Comparison of ENCODE assay signal across 33 cellular contexts in genomic region chr2:960064-960736, GRCh38. TPM values are rescaled to one million over a fixed set of nuclear protein-coding genes. Genes with fewer than 3 reads are reported as not detected.
DNase-seq lines count a peak whose midpoint lies in the region; ATAC-seq and TF ChIP-seq lines count a peak whose summit lies in the region.
"Had no signal": no experiment of that assay in that cellular context is flagged by ENCODE, and none has a peak within 500 bp of the region (broad histone marks: within the 10 kb centered on the region; RNA-seq: fewer than 3 reads in every experiment).

No MANE protein-coding gene starts in this region.

- H3K79me2 ChIP-seq in GM23338 (replicated peaks; ENCODE audit: insufficient read depth) = peaks cover 92% of the 10 kb centered on the region

- no peak overlapping the region for H3K9ac ChIP-seq in BLaER1 treated with 17β-estradiol and CSF1 and Interleukin-3, amounts not matched to agents 10 nM and 100 nM

- H3K27ac ChIP-seq in BLaER1 treated with 17β-estradiol and CSF1 and Interleukin-3, amounts not matched to agents 10 nM and 100 nM = no peak overlapping the region
- no peak overlapping the region for H3K27ac ChIP-seq in GM23338 (ENCODE audit: low read depth)
- H3K27ac ChIP-seq in esophagus muscularis mucosa (replicated peaks in 1 of 4) = no peak overlapping the region
- H3K27ac ChIP-seq in A673 (ENCODE audit: low read depth, low read length, poor library complexity, severe bottlenecking) = no peak overlapping the region
- H3K27ac ChIP-seq in prostate gland = no peak overlapping the region
- H3K27ac ChIP-seq in stomach = no peak overlapping the region
- H3K27ac ChIP-seq: esophagus squamous epithelium, foreskin keratinocyte, neutrophil, tibial artery had no signal

- TF ChIP-seq CTCF in GM23338 (conservative IDR thresholded peaks at IDR 0.05; ENCODE audit: low read depth in 2 of 2) = no peak
- TF ChIP-seq CTCF in esophagus muscularis mucosa (IDR thresholded peaks at IDR 0.05) = no peak
- TF ChIP-seq CTCF in A673 (conservative IDR thresholded peaks at IDR 0.05; ENCODE audit: low read depth, low read length) = no peak
- TF ChIP-seq CTCF in prostate gland (IDR thresholded peaks at IDR 0.05) = no peak
- no peak for TF ChIP-seq CTCF in stomach (IDR thresholded peaks at IDR 0.05)

- H3K36me3 Mint-ChIP-seq in GM23338 (ENCODE audit: low read depth) = no peaks in the 10 kb centered on the region
- H3K36me3 Mint-ChIP-seq in activated naive CD4-positive, alpha-beta T cell treated with anti-CD3 and anti-CD28 coated beads, Interleukin-2, amount 10 ng/mL, durations not matched to agents 7 days and 5 days = no peaks in the 10 kb centered on the region
- H3K36me3 Mint-ChIP-seq: activated CD4-positive, alpha-beta memory T cell treated with anti-CD3 and anti-CD28 coated beads for 36 hours had no signal

- H3K4me1 ChIP-seq in BLaER1 treated with 17β-estradiol and CSF1 and Interleukin-3, amounts not matched to agents 10 nM and 100 nM = peaks cover 7 to 18% (median 13%) of the 10 kb centered on the region in 10 experiments; a peak in 19 of 20 replicates
- peaks cover 45% of the 10 kb centered on the region for H3K4me1 ChIP-seq in GM23338 (ENCODE audit: insufficient read depth)
- no peaks in the 10 kb centered on the region for H3K4me1 ChIP-seq in esophagus muscularis mucosa
- peaks cover 7% of the 10 kb centered on the region for H3K4me1 ChIP-seq in A673 (ENCODE audit: insufficient read depth, low read length, poor library complexity, severe bottlenecking)
- H3K4me1 ChIP-seq in prostate gland (replicated peaks) = no peaks in the 10 kb centered on the region
- no peaks in the 10 kb centered on the region for H3K4me1 ChIP-seq in stomach
- H3K4me1 ChIP-seq: BE2C, esophagus squamous epithelium, foreskin keratinocyte, tibial artery had no signal

- ATAC-seq in GM23338 = peak; percentile 18
- ATAC-seq: effector memory CD8-positive, alpha-beta T cell; foreskin keratinocyte; HCT116; left ventricle myocardium superior; Panc1 had no signal

- POLR2A ChIA-PET in A673 (lab: Charles Lee; ENCODE audit: low non-redundant PET) = no interaction called here

- no peaks in the 10 kb centered on the region for H4K20me1 ChIP-seq in BLaER1 treated with 17β-estradiol and CSF1 and Interleukin-3, amounts not matched to agents 10 nM and 100 nM
- H4K20me1 ChIP-seq in GM23338 (replicated peaks; ENCODE audit: insufficient read depth) = peaks cover 65% of the 10 kb centered on the region

- peak overlapping the region; percentile 10; the same call in 1 of the 2 replicates for H3K27ac Mint-ChIP-seq in GM23338
- H3K27ac Mint-ChIP-seq in activated naive CD4-positive, alpha-beta T cell treated with anti-CD3 and anti-CD28 coated beads, Interleukin-2, amount 10 ng/mL, durations not matched to agents 7 days and 5 days = no peak overlapping the region
- H3K27ac Mint-ChIP-seq: activated CD4-positive, alpha-beta memory T cell treated with anti-CD3 and anti-CD28 coated beads for 36 hours; effector memory CD8-positive, alpha-beta T cell had no signal

- no peaks in the 10 kb centered on the region for H3K27me3 ChIP-seq in BLaER1 treated with 17β-estradiol and CSF1 and Interleukin-3, amounts not matched to agents 10 nM and 100 nM
- H3K27me3 ChIP-seq in GM23338 (ENCODE audit: insufficient read depth) = no peaks in the 10 kb centered on the region
- H3K27me3 ChIP-seq in esophagus muscularis mucosa = peaks cover 0 to 19% (median 0%) of the 10 kb centered on the region in 4 donors
- no peaks in the 10 kb centered on the region for H3K27me3 ChIP-seq in A673 (replicated peaks; ENCODE audit: insufficient read depth, low read depth, low read length, poor library complexity)
- no peaks in the 10 kb centered on the region for H3K27me3 ChIP-seq in prostate gland (replicated peaks; ENCODE audit: insufficient read depth)
- peaks cover 0 to 23% (median 0%) of the 10 kb centered on the region in 3 donors for H3K27me3 ChIP-seq in stomach
- H3K27me3 ChIP-seq: BE2C, foreskin keratinocyte had no signal

- CTCF ChIA-PET in A673 (lab: Charles Lee) = no interaction called here
- CTCF ChIA-PET in activated naive CD4-positive, alpha-beta T cell treated with anti-CD3 and anti-CD28 coated beads, Interleukin-2, amount 10 ng/mL, durations not matched to agents 7 days and 5 days (lab: Charles Lee) = no interaction called here

- no TSS peak for BruUV-seq in A673 (replicated peaks; lab: Mats Ljungman, UMichigan)

- peak overlapping the region in 6 of 11 experiments; percentile 20 to 77 (median 60); a peak in 6 of 22 replicates for H3K4me2 ChIP-seq in BLaER1 treated with 17β-estradiol and CSF1 and Interleukin-3, amounts not matched to agents 10 nM and 100 nM
- no peak overlapping the region for H3K4me2 ChIP-seq in GM23338

- H3K27me3 Mint-ChIP-seq in GM23338 (ENCODE audit: insufficient read depth, low read depth, poor library complexity) = peaks cover 8% of the 10 kb centered on the region
- peaks cover 32% of the 10 kb centered on the region for H3K27me3 Mint-ChIP-seq in activated naive CD4-positive, alpha-beta T cell treated with anti-CD3 and anti-CD28 coated beads, Interleukin-2, amount 10 ng/mL, durations not matched to agents 7 days and 5 days

- TF ChIP-seq POLR2A in esophagus muscularis mucosa (IDR thresholded peaks at IDR 0.05; ENCODE audit: low read depth) (no peak), prostate gland (IDR thresholded peaks at IDR 0.05) (no peak), stomach (IDR thresholded peaks at IDR 0.05) (no peak)

- no peak overlapping the region for H3K4me3 Mint-ChIP-seq in GM23338
- H3K4me3 Mint-ChIP-seq in activated naive CD4-positive, alpha-beta T cell treated with anti-CD3 and anti-CD28 coated beads, Interleukin-2, amount 10 ng/mL, durations not matched to agents 7 days and 5 days = no peak overlapping the region
- H3K4me3 Mint-ChIP-seq: activated CD4-positive, alpha-beta memory T cell treated with anti-CD3 and anti-CD28 coated beads for 36 hours; effector memory CD8-positive, alpha-beta T cell had no signal

- no peak for TF ChIP-seq EP300 in esophagus muscularis mucosa (IDR thresholded peaks at IDR 0.05)
- TF ChIP-seq EP300 in stomach (IDR thresholded peaks at IDR 0.05) = no peak

- DNase-seq in GM23338 (ENCODE audit: low spot score) = peak; percentile 43
- DNase-seq in NCI-H345 (lab: John Stamatoyannopoulos, UW) = peak; percentile 82
- peak; percentile 64 for DNase-seq in esophagus muscularis mucosa (ENCODE audit: extremely low spot score)
- DNase-seq in A673 (ENCODE audit: low spot score) = no peak
- DNase-seq in activated naive CD4-positive, alpha-beta T cell treated with anti-CD3 and anti-CD28 coated beads, Interleukin-2, amount 10 ng/mL, durations not matched to agents 7 days and 5 days = no peak
- no peak for DNase-seq in prostate gland (ENCODE audit: low spot score)
- no peak for DNase-seq in stomach
- DNase-seq: activated CD4-positive, alpha-beta memory T cell treated with anti-CD3 and anti-CD28 coated beads for 36 hours; activated CD4-positive, CD25-positive, alpha-beta regulatory T cell treated with anti-CD3 and anti-CD28 coated beads, Interleukin-2, amount 50 U/mL, for 72 hours; activated naive CD4-positive, alpha-beta T cell; BE2C; caudate nucleus; COR-L47; cortex of kidney; effector memory CD8-positive, alpha-beta T cell; esophagus squamous epithelium; foreskin keratinocyte; head of caudate nucleus; left ventricle myocardium superior; MM.1S; NCI-H1694; NCI-H524; SHP77; stimulated activated CD4-positive, alpha-beta T cell treated with anti-CD3 and anti-CD28 coated beads, Interleukin-12 subunit alpha, Interleukin-12 subunit beta, amount 100 ng/mL, for 4 hours; stimulated activated CD4-positive, alpha-beta T cell treated with anti-CD3 and anti-CD28 coated beads, Interleukin-4, amount 100 ng/mL, for 1 hour; T-helper 2 cell; tibial artery had no signal

- intact Hi-C loops in esophagus muscularis mucosa (cut with DNase I) (no loop called here), A673 (cut with micrococcal nuclease; ENCODE audit: unreplicated experiment) (no loop called here), prostate gland (cut with DNase I) (no loop called here), stomach (cut with DNase I; ENCODE audit: low total_unique reads) (no loop called here)

- peaks cover 0 to 4% (median 0%) of the 10 kb centered on the region in 11 experiments; a peak in 1 of 22 replicates for H3K9me3 ChIP-seq in BLaER1 treated with 17β-estradiol and CSF1 and Interleukin-3, amounts not matched to agents 10 nM and 100 nM (replicated peaks in 1 of 11)
- H3K9me3 ChIP-seq in esophagus muscularis mucosa (no peaks in the 10 kb centered on the region), A673 (ENCODE audit: low read depth, low read length, poor library complexity, severe bottlenecking) (no peaks in the 10 kb centered on the region), prostate gland (no peaks in the 10 kb centered on the region), stomach (no peaks in the 10 kb centered on the region)
- H3K9me3 ChIP-seq: BE2C, esophagus squamous epithelium, neutrophil, tibial artery had no signal

- no peaks in the 10 kb centered on the region for H3K9me3 Mint-ChIP-seq in GM23338
- H3K9me3 Mint-ChIP-seq in activated naive CD4-positive, alpha-beta T cell treated with anti-CD3 and anti-CD28 coated beads, Interleukin-2, amount 10 ng/mL, durations not matched to agents 7 days and 5 days = no peaks in the 10 kb centered on the region
- H3K9me3 Mint-ChIP-seq: activated CD4-positive, alpha-beta memory T cell treated with anti-CD3 and anti-CD28 coated beads for 36 hours; effector memory CD8-positive, alpha-beta T cell had no signal

- no peaks in the 10 kb centered on the region for H3K36me3 ChIP-seq in BLaER1 treated with 17β-estradiol and CSF1 and Interleukin-3, amounts not matched to agents 10 nM and 100 nM
- H3K36me3 ChIP-seq in GM23338 (ENCODE audit: insufficient read depth) (no peaks in the 10 kb centered on the region), esophagus muscularis mucosa (no peaks in the 10 kb centered on the region), A673 (ENCODE audit: insufficient read depth, low read length, poor library complexity, severe bottlenecking) (no peaks in the 10 kb centered on the region), prostate gland (no peaks in the 10 kb centered on the region), stomach (no peaks in the 10 kb centered on the region)
- H3K36me3 ChIP-seq: BE2C, esophagus squamous epithelium, neutrophil, tibial artery had no signal

- 92% methylated on average over 10 of the region's 14 CpGs for WGBS in esophagus muscularis mucosa
- 80% methylated on average over 14 of the region's 14 CpGs for WGBS in prostate gland
- WGBS in stomach, 5 donors = 74 to 79% (median 78%) methylated on average over 10 to 14 of the region's 14 CpGs

- H3K9me2 ChIP-seq in GM23338 (ENCODE audit: insufficient read depth) = no peaks in the 10 kb centered on the region

- H3K4me1 Mint-ChIP-seq in GM23338 = peaks cover 59% of the 10 kb centered on the region
- H3K4me1 Mint-ChIP-seq in activated naive CD4-positive, alpha-beta T cell treated with anti-CD3 and anti-CD28 coated beads, Interleukin-2, amount 10 ng/mL, durations not matched to agents 7 days and 5 days = no peaks in the 10 kb centered on the region

- 0 out of 2 replicates have a peak, but pooled peaks cover 6% of the 10 kb centered on the region for H3F3A ChIP-seq in GM23338 (replicated peaks; ENCODE audit: low read depth)

- H2AFZ ChIP-seq in GM23338 = no peak overlapping the region

- H3K4me3 ChIP-seq in BLaER1 treated with 17β-estradiol and CSF1 and Interleukin-3, amounts not matched to agents 10 nM and 100 nM = no peak overlapping the region
- no peak overlapping the region for H3K4me3 ChIP-seq in GM23338
- H3K4me3 ChIP-seq in esophagus muscularis mucosa = no peak overlapping the region
- no peak overlapping the region for H3K4me3 ChIP-seq in A673 (ENCODE audit: low read depth, low read length, poor library complexity, severe bottlenecking)
- H3K4me3 ChIP-seq in prostate gland = no peak overlapping the region
- H3K4me3 ChIP-seq in stomach = no peak overlapping the region
- H3K4me3 ChIP-seq: esophagus squamous epithelium, tibial artery had no signal

RNA-seq across cellular contexts. Expression of gene SNTG2, which starts 9.6 kb away (rescaled TPM):
- 56.0 and 60.4 TPM in 2 replicates for total RNA-seq in GM23338 (2014; rRNA removed; shearing (Covaris generic))
- polyA plus RNA-seq in GM23338 (2016; fragmentation: Nextera tagmentation; extraction: Ambion mirVana) (21.6 and 27.5 TPM in 2 replicates), stomach (1 to 10 TPM in 1 of 3 donors, under 1 TPM in 2; 0.68 to 1.1 (median 0.90) TPM)
- total RNA-seq in esophagus muscularis mucosa (1 to 10 TPM; 3.3 to 7.4 (median 4.5) TPM), A673 (2021) (3.7 and 3.8 TPM in 2 replicates), prostate gland (1 to 10 TPM; 2.0 to 5.0 TPM), stomach (10 to 100 TPM in 1 of 5 donors, 1 to 10 TPM in 3, not detected in 1; 5.3 to 19.6 (median 6.0) TPM)
- total RNA-seq: foreskin keratinocyte, G401 had no signal
- polyA plus RNA-seq: foreskin keratinocyte, keratinocyte had no signal

Comparison
In these comparisons a context has a peak if more than half of its experiments do, and no peak if none do; other contexts are left out.
1. DNase-seq: peak in GM23338 (single experiment), NCI-H345 (single experiment) and esophagus muscularis mucosa (single experiment); none in A673 (single experiment), activated naive CD4-positive, alpha-beta T cell treated with anti-CD3 and anti-CD28 coated beads, Interleukin-2, amount 10 ng/mL, durations not matched to agents 7 days and 5 days (single experiment), prostate gland (single experiment) and stomach (single experiment).